Comparison of ENCODE assay signal across 30 cellular contexts in the genomic region with DNA sequence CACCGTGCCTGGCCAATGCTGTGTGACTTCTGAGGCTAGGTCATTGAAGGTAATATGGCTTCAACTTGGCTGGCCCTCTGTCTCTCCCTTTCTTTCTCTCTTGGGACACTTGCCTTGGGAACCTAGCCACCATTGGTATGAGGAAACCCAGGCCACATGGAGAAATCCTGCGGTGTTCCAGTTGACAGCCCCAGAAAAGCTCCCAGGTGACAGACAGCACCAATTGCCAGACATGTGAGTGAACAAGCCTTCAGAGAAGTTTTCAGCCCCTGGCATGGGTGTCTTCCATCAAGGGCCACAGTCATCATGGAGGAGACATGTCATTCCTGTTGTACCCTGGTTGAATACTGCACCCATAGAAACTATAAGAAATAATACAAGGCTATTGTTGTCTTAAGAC.
"Had no signal": no experiment of that assay in that cellular context is flagged by ENCODE, and none has a peak within 500 bp of the region (broad histone marks: within the 10 kb centered on the region; RNA-seq: fewer than 3 reads in every experiment).

No MANE protein-coding gene starts in this region.

- DNase-seq: activated effector memory CD4-positive, alpha-beta T cell treated with anti-CD3 and anti-CD28 coated beads, Interleukin-2, amount 50 U/mL, for 16 hours; activated effector memory CD4-positive, alpha-beta T cell treated with Interleukin-2 at 50 U/mL for 16 hours; activated gamma-delta T cell; activated gamma-delta T cell treated with Interleukin-2 at 50 U/mL for 16 hours; activated naive CD4-positive, alpha-beta T cell; activated naive CD4-positive, alpha-beta T cell treated with anti-CD3 and anti-CD28 coated beads for 36 hours; activated naive CD4-positive, alpha-beta T cell treated with anti-CD3 and anti-CD28 coated beads, Interleukin-2, amount 10 ng/mL, durations not matched to agents 7 days and 5 days; activated naive CD4-positive, alpha-beta T cell treated with anti-CD3 and anti-CD28 coated beads, Interleukin-2, amount 50 U/mL, for 16 hours; activated naive CD4-positive, alpha-beta T cell treated with Interleukin-2 at 50 U/mL for 16 hours; activated naive CD8-positive, alpha-beta T cell treated with anti-CD3 and anti-CD28 coated beads for 36 hours; activated naive CD8-positive, alpha-beta T cell treated with anti-CD3 and anti-CD28 coated beads, Interleukin-2, amount 10 ng/mL, durations not matched to agents 7 days and 5 days; activated naive CD8-positive, alpha-beta T cell treated with anti-CD3 and anti-CD28 coated beads, Interleukin-2, amount 50 U/mL, for 24 hours; activated T-cell treated with anti-CD3 and anti-CD28 coated beads, Interleukin-2, amount 50 U/mL, for 1 hour; activated T-cell treated with anti-CD3 and anti-CD28 coated beads, Interleukin-2, amount 50 U/mL, for 24 hours; activated T-cell treated with anti-CD3 and anti-CD28 coated beads, Interleukin-2, amount 50 U/mL, for 4 hours; activated T-cell treated with anti-CD3 and anti-CD28 coated beads, Interleukin-2, amount 50 U/mL, for 48 hours; activated T-cell treated with anti-CD3 and anti-CD28 coated beads, Interleukin-2, amount 50 U/mL, for 72 hours; adrenal gland; amniotic stem cell; amygdala; anterior cingulate cortex; aorta; body of pancreas; brain microvascular endothelial cell; caudate nucleus; central memory CD4-positive, alpha-beta T cell; cerebellar nuclear complex had no signal

- H3K4me3 ChIP-seq: adrenal gland, ascending aorta, body of pancreas, breast epithelium, cardiac muscle cell had no signal

- H3K27ac ChIP-seq: adrenal gland, ascending aorta, body of pancreas, brain microvascular endothelial cell, breast epithelium, cardiac muscle cell had no signal

- H3K36me3 ChIP-seq: adrenal gland, ascending aorta, brain microvascular endothelial cell, breast epithelium, cardiac muscle cell had no signal

- H3K4me1 ChIP-seq: adrenal gland, ascending aorta, body of pancreas, breast epithelium had no signal

- H3K27me3 ChIP-seq: adrenal gland, ascending aorta, body of pancreas, brain microvascular endothelial cell, breast epithelium, cardiac muscle cell had no signal

- H3K9me3 ChIP-seq: adrenal gland, ascending aorta, body of pancreas, breast epithelium had no signal
